ENCODE assay signal across 21 cellular contexts in genomic region chr11:123760894-123761293, GRCh38. TPM values are rescaled to one million over a fixed set of nuclear protein-coding genes. Genes with fewer than 3 reads are reported as not detected.
DNase-seq lines count a peak whose midpoint lies in the region; ATAC-seq and TF ChIP-seq lines count a peak whose summit lies in the region.
"Had no signal": no experiment of that assay in that cellular context is flagged by ENCODE, and none has a peak within 500 bp of the region (broad histone marks: within the 10 kb centered on the region; RNA-seq: fewer than 3 reads in every experiment).

No MANE protein-coding gene starts in this region.

- peaks cover 0 to 22% of the 10 kb centered on the region in 2 donors for H3K9me3 ChIP-seq in left lung
- H3K9me3 ChIP-seq in heart right ventricle, result peaks cover 0 to 25% (median 7%) of the 10 kb centered on the region in 11 donors
- H3K9me3 ChIP-seq: lower lobe of right lung, testis had no signal

- H3K4me3 ChIP-seq in left lung, result no peak overlapping the region
- no peak overlapping the region for H3K4me3 ChIP-seq in heart right ventricle
- H3K4me3 ChIP-seq: lower lobe of right lung, neural progenitor cell, skin epidermis, testis had no signal

- ATAC-seq in GM18519 (IDR thresholded peaks at IDR 0.05; ENCODE audit: low FRiP score, unreplicated experiment) (peak; percentile 84), GM21381 (IDR thresholded peaks at IDR 0.05; ENCODE audit: unreplicated experiment) (peak; percentile 64), HG02973 (IDR thresholded peaks at IDR 0.05; ENCODE audit: unreplicated experiment) (peak; percentile 95), HG03575 (IDR thresholded peaks at IDR 0.05; ENCODE audit: extremely low read depth, insufficient number of reproducible peaks, low FRiP score, unreplicated experiment) (peak; percentile 75), GM19397 (IDR thresholded peaks at IDR 0.05; ENCODE audit: unreplicated experiment) (no peak), left lung (no peak), heart right ventricle (no peak)
- ATAC-seq: lower lobe of right lung, Panc1, T-cell had no signal

- intact Hi-C loops in left lung (cut with DNase I), result no loop called here
- intact Hi-C loops in heart right ventricle (cut with DNase I), result no loop called here

- 91 to 92% methylated on average over 1 of the region's 1 CpG for WGBS in heart right ventricle, 2 donors

- H3K27ac ChIP-seq in left lung (no peak overlapping the region), heart right ventricle (no peak overlapping the region)
- H3K27ac ChIP-seq: C4-2B, lower lobe of right lung, neural progenitor cell, skin epidermis, testis had no signal

- no peak for DNase-seq in NCI-H748 (lab: John Stamatoyannopoulos, UW; ENCODE audit: unreplicated experiment)
- no peak for DNase-seq in left lung
- no peak for DNase-seq in heart right ventricle
- DNase-seq: activated CD4-positive, alpha-beta T cell treated with anti-CD3 and anti-CD28 coated beads for 4 hours; activated naive CD4-positive, alpha-beta T cell treated with anti-CD3 and anti-CD28 coated beads, Interleukin-2, amount 50 U/mL, for 16 hours; cerebellar nuclear complex; erythroblast; hypothalamus; lower lobe of right lung; NCI-H2227 treated with DMSO at 0.1 percent for 48 hours; T-cell; testis had no signal

- H3K27me3 ChIP-seq in left lung (no peaks in the 10 kb centered on the region), heart right ventricle (peaks cover 0 to 7% (median 0%) of the 10 kb centered on the region in 7 donors)
- H3K27me3 ChIP-seq: neural progenitor cell, testis had no signal

- H3K36me3 ChIP-seq in left lung, result no peaks in the 10 kb centered on the region
- no peaks in the 10 kb centered on the region for H3K36me3 ChIP-seq in heart right ventricle
- H3K36me3 ChIP-seq: lower lobe of right lung, neural progenitor cell had no signal

- TF ChIP-seq CTCF in left lung (IDR thresholded peaks at IDR 0.05) (no peak), heart right ventricle (IDR thresholded peaks at IDR 0.05) (no peak)

- no peaks in the 10 kb centered on the region for H3K4me1 ChIP-seq in left lung
- H3K4me1 ChIP-seq in heart right ventricle, result no peaks in the 10 kb centered on the region
- H3K4me1 ChIP-seq: lower lobe of right lung, neural progenitor cell, testis had no signal

RNA-seq across cellular contexts. Expression of gene OR6X1, which starts 6.6 kb away (rescaled TPM):
- total RNA-seq in left lung (not detected), heart right ventricle (not detected)
- not detected for polyA plus RNA-seq in heart right ventricle
- total RNA-seq: lower lobe of right lung, T-cell, testis had no signal

RNA-seq across cellular contexts. Expression of gene ZNF202, which starts 19.4 kb away (rescaled TPM):
- 1 to 10 TPM; 6.6 to 10.0 TPM for total RNA-seq in left lung
- total RNA-seq in heart right ventricle, result 1 to 10 TPM; 3.8 to 6.0 (median 4.2) TPM
- polyA plus RNA-seq in heart right ventricle, result 1 to 10 TPM; 4.1 to 4.5 TPM

RNA-seq across cellular contexts. Expression of gene OR6M1, which starts 45.3 kb away (rescaled TPM):
- not detected for total RNA-seq in left lung
- not detected for total RNA-seq in heart right ventricle
- polyA plus RNA-seq in heart right ventricle, result not detected
- total RNA-seq: lower lobe of right lung, T-cell, testis had no signal

Comparison
In these comparisons a context has a peak if more than half of its experiments do, and no peak if none do; other contexts are left out.
1. ATAC-seq: peak in GM18519 (single experiment), GM21381 (single experiment), HG02973 (single experiment) and HG03575 (single experiment); none in GM19397 (single experiment), left lung (single experiment) and heart right ventricle (0 of 8).